In the genomic region with DNA sequence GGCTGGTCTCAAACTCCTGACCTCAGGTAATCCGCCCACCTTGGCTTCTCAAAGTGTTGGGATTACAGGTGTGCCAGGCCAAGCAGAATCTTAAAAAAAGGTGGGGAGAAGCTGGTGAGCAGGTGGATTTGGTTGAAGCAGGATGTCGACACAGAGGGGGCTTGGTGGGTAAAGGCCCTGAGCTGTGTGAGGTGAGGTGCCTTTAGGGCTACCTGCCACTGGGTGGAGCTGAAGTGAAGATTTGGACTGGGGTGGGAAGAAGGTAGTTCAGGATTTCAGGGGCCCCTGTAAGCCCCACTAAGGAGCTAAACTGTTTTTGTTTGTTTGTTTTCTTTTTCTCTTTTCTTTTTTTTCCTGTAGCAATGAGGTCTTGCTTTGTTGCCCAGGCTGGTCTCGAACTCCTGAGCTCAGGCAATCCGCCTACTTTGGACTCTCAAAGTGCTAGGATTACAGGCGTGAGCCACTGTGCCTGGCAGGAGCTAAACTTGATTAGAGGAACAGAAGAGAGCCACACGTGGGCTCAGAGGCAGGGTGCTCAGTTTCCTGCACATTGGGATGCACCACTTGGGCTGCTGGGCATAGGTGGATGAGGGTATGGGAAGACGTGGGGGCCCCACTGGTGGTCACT, we compare ENCODE assay signal across 9 cellular contexts. TPM values are rescaled to one million over a fixed set of nuclear protein-coding genes. Genes with fewer than 3 reads are reported as not detected.
DNase-seq lines count a peak whose midpoint lies in the region; ATAC-seq and TF ChIP-seq lines count a peak whose summit lies in the region.
"Had no signal": no experiment of that assay in that cellular context is flagged by ENCODE, and none has a peak within 500 bp of the region (broad histone marks: within the 10 kb centered on the region; RNA-seq: fewer than 3 reads in every experiment).

No MANE protein-coding gene starts in this region.

- H3K4me1 ChIP-seq in HEK293 (ENCODE audit: control insufficient read depth, insufficient read depth, low read length), result no peaks in the 10 kb centered on the region

- H3K9me3 Mint-ChIP-seq in activated CD8-positive, alpha-beta T cell treated with anti-CD3 and anti-CD28 coated beads, Interleukin-2, amount 10 ng/mL, durations not matched to agents 7 days and 5 days (ENCODE audit: insufficient read depth), result no peaks in the 10 kb centered on the region
- peaks cover 4% of the 10 kb centered on the region for H3K9me3 Mint-ChIP-seq in nephron progenitor cell

- no peak overlapping the region for H3K4me3 Mint-ChIP-seq in activated CD8-positive, alpha-beta T cell treated with anti-CD3 and anti-CD28 coated beads, Interleukin-2, amount 10 ng/mL, durations not matched to agents 7 days and 5 days
- no peak overlapping the region for H3K4me3 Mint-ChIP-seq in nephron progenitor cell

- H3K27ac Mint-ChIP-seq in activated CD8-positive, alpha-beta T cell treated with anti-CD3 and anti-CD28 coated beads, Interleukin-2, amount 10 ng/mL, durations not matched to agents 7 days and 5 days, result no peak overlapping the region
- no peak overlapping the region for H3K27ac Mint-ChIP-seq in nephron progenitor cell

- peaks cover 11% of the 10 kb centered on the region for H3K4me1 Mint-ChIP-seq in activated CD8-positive, alpha-beta T cell treated with anti-CD3 and anti-CD28 coated beads, Interleukin-2, amount 10 ng/mL, durations not matched to agents 7 days and 5 days (ENCODE audit: low read depth)
- peaks cover 41% of the 10 kb centered on the region for H3K4me1 Mint-ChIP-seq in nephron progenitor cell

- DNase-seq in NCI-H2171 treated with DMSO at 0.1 percent for 48 hours (lab: John Stamatoyannopoulos, UW) (peak; percentile 26), NCI-H2171 (lab: John Stamatoyannopoulos, UW) (no peak), nephron progenitor cell (no peak), nucleus accumbens (lab: John Stamatoyannopoulos, UW) (no peak)
- DNase-seq in activated CD8-positive, alpha-beta T cell treated with anti-CD3 and anti-CD28 coated beads, Interleukin-2, amount 10 ng/mL, durations not matched to agents 7 days and 5 days, result peak; percentile 61

- H3K9me3 ChIP-seq in HEK293 (ENCODE audit: control insufficient read depth, insufficient read depth, low read depth, low read length), result no peaks in the 10 kb centered on the region

- POLR2A ChIA-PET in HEK293 (lab: Yijun Ruan, JAX), result interaction anchor here (1.3 to 1.5 kb wide), 2 partner anchors 19 to 39 kb away, joined by 4 to 7 read pairs; a partner anchor contains a TSS
- POLR2A ChIA-PET in activated CD8-positive, alpha-beta T cell treated with anti-CD3 and anti-CD28 coated beads, Interleukin-2, amount 10 ng/mL, durations not matched to agents 7 days and 5 days (lab: Charles Lee), result no interaction called here

- H3K36me3 ChIP-seq in HEK293 (ENCODE audit: control insufficient read depth in 2 of 2, insufficient read depth in 1 of 2, low read length in 2 of 2), result no peaks in the 10 kb centered on the region

- peak; percentile 68 for ATAC-seq in activated CD8-positive, alpha-beta T cell treated with anti-CD3 and anti-CD28 coated beads, Interleukin-2, amount 10 ng/mL, durations not matched to agents 7 days and 5 days
- ATAC-seq in HG02884 (IDR thresholded peaks at IDR 0.05; ENCODE audit: unreplicated experiment), result no peak
- no peak for ATAC-seq in GM18858 (IDR thresholded peaks at IDR 0.05; ENCODE audit: unreplicated experiment)

- no peak overlapping the region for H3K27ac ChIP-seq in HEK293 (ENCODE audit: extremely low read depth, low read depth, low read length)

- H3K27me3 Mint-ChIP-seq in activated CD8-positive, alpha-beta T cell treated with anti-CD3 and anti-CD28 coated beads, Interleukin-2, amount 10 ng/mL, durations not matched to agents 7 days and 5 days (ENCODE audit: low read depth), result peaks cover 6% of the 10 kb centered on the region
- H3K27me3 Mint-ChIP-seq in nephron progenitor cell (ENCODE audit: low read depth, poor library complexity), result peaks cover 11% of the 10 kb centered on the region

- CTCF ChIA-PET in HEK293 (lab: Yijun Ruan, JAX), result interaction anchor here (0.5 to 2.0 kb wide), 24 partner anchors 8 to 1024 kb away, joined by 3 to 10 read pairs (median 4); no protein-coding TSS in a partner anchor
- CTCF ChIA-PET in activated CD8-positive, alpha-beta T cell treated with anti-CD3 and anti-CD28 coated beads, Interleukin-2, amount 10 ng/mL, durations not matched to agents 7 days and 5 days (lab: Charles Lee), result interaction anchor here (0.9 to 1.7 kb wide), 9 partner anchors 11 to 82 kb away, joined by 3 to 7 read pairs (median 3); a partner anchor contains a TSS

- H3K4me3 ChIP-seq in HEK293 (ENCODE audit: low read depth, low read length), result no peak overlapping the region

- peak; percentile 70 for TF ChIP-seq CTCF in HEK293 (tag by site-specific recombination; IDR thresholded peaks at IDR 0.05)
- peak; percentile 15 for TF ChIP-seq CTCF in nephron progenitor cell (IDR thresholded peaks at IDR 0.05)

- H3K36me3 Mint-ChIP-seq in activated CD8-positive, alpha-beta T cell treated with anti-CD3 and anti-CD28 coated beads, Interleukin-2, amount 10 ng/mL, durations not matched to agents 7 days and 5 days (ENCODE audit: low read depth), result no peaks in the 10 kb centered on the region
- no peaks in the 10 kb centered on the region for H3K36me3 Mint-ChIP-seq in nephron progenitor cell (ENCODE audit: low read depth)

TF ChIP-seq in HEK293, 187 proteins besides CTCF, POLR2A, EP300 and RAD21:
- no peak for TF ChIP-seq ZNF549 (tag by site-specific recombination; IDR thresholded peaks at IDR 0.05)
- TF ChIP-seq GLIS2 (tag by site-specific recombination; IDR thresholded peaks at IDR 0.05), result peak; percentile 30; the same call in 1 of the 2 replicates
- TF ChIP-seq ZNF571 (tag by site-specific recombination; IDR thresholded peaks at IDR 0.05), result no peak
- TF ChIP-seq ZNF623 (tag by site-specific recombination; IDR thresholded peaks at IDR 0.05), result no peak

RNA-seq across cellular contexts. Expression of a gene that starts 6.0 kb away (rescaled TPM):
- total RNA-seq in activated CD8-positive, alpha-beta T cell treated with anti-CD3 and anti-CD28 coated beads, Interleukin-2, amount 10 ng/mL, durations not matched to agents 7 days and 5 days, result under 1 TPM; 0.50 to 0.63 TPM

RNA-seq across cellular contexts. Expression of a gene that starts 11.4 kb away (rescaled TPM):
- total RNA-seq in activated CD8-positive, alpha-beta T cell treated with anti-CD3 and anti-CD28 coated beads, Interleukin-2, amount 10 ng/mL, durations not matched to agents 7 days and 5 days, result under 1 TPM; 0.16 to 0.21 TPM
- total RNA-seq: T-helper 2 cell treated with Interferon-gamma antibody and Interleukin-4, amounts not matched to agents 100 ng/mL and 5 ng/mL, for 36 hours had no signal

RNA-seq across cellular contexts. Expression of a gene that starts 19.0 kb away (rescaled TPM):
- total RNA-seq in activated CD8-positive, alpha-beta T cell treated with anti-CD3 and anti-CD28 coated beads, Interleukin-2, amount 10 ng/mL, durations not matched to agents 7 days and 5 days, result 10 to 100 TPM; 31.7 to 32.0 TPM

RNA-seq across cellular contexts. Expression of a gene that starts 24.8 kb away (rescaled TPM):
- total RNA-seq in activated CD8-positive, alpha-beta T cell treated with anti-CD3 and anti-CD28 coated beads, Interleukin-2, amount 10 ng/mL, durations not matched to agents 7 days and 5 days, result not detected
- total RNA-seq: T-helper 2 cell treated with Interferon-gamma antibody and Interleukin-4, amounts not matched to agents 100 ng/mL and 5 ng/mL, for 36 hours had no signal

RNA-seq across cellular contexts. Expression of a gene that starts 38.8 kb away (rescaled TPM):
- 10 to 100 TPM; 56.2 to 58.0 TPM for total RNA-seq in activated CD8-positive, alpha-beta T cell treated with anti-CD3 and anti-CD28 coated beads, Interleukin-2, amount 10 ng/mL, durations not matched to agents 7 days and 5 days

Comparison
In these comparisons a context has a peak if more than half of its experiments do, and no peak if none do; other contexts are left out.
1. DNase-seq: peak in NCI-H2171 treated with DMSO at 0.1 percent for 48 hours (single experiment) and activated CD8-positive, alpha-beta T cell treated with anti-CD3 and anti-CD28 coated beads, Interleukin-2, amount 10 ng/mL, durations not matched to agents 7 days and 5 days (single experiment); none in NCI-H2171 (single experiment), nephron progenitor cell (single experiment) and nucleus accumbens (0 of 56).